ENCODE assay signal across 10 cellular contexts in genomic region chr16:31452631-31453106, GRCh38. TPM values are rescaled to one million over a fixed set of nuclear protein-coding genes. Genes with fewer than 3 reads are reported as not detected.
DNase-seq lines count a peak whose midpoint lies in the region; ATAC-seq and TF ChIP-seq lines count a peak whose summit lies in the region.
"Had no signal": no experiment of that assay in that cellular context is flagged by ENCODE, and none has a peak within 500 bp of the region (broad histone marks: within the 10 kb centered on the region; RNA-seq: fewer than 3 reads in every experiment).

No MANE protein-coding gene starts in this region.

- no peak for TF ChIP-seq CTCF in dorsolateral prefrontal cortex (IDR thresholded peaks at IDR 0.05 in 54 of 56, conservative IDR thresholded peaks at IDR 0.05 in 2 of 56; ENCODE audit: low read depth in 1 of 56, partially characterized antibody in 56 of 56)

- H3K9ac ChIP-seq in NT2/D1 (ENCODE audit: insufficient read length, low read depth), result no peak overlapping the region

- DNase-seq in ACHN (peak; percentile 87), NT2/D1 (ENCODE audit: low read depth, low spot score) (peak; percentile 74), dorsolateral prefrontal cortex (peak in 2 of 10 donors; percentile 11 to 21), myocyte (ENCODE audit: low read depth) (peak; percentile 84), HT-29 (ENCODE audit: low spot score) (no peak), ureter (ENCODE audit: low spot score) (no peak), hippocampal formation (lab: John Stamatoyannopoulos, UW) (no peak)
- DNase-seq: DMS53, T-helper 17 cell had no signal

- intact Hi-C loops in dorsolateral prefrontal cortex (cut with DNase I), result loop anchor here in 1 of 2 donors (5.0 to 10.0 kb wide), 4 partner anchors 268 to 465 kb away; partner anchors contain the start of genes FUS, HSD3B7, KAT8 and ZNF646

- ATAC-seq in HG02610 (IDR thresholded peaks at IDR 0.05; ENCODE audit: unreplicated experiment), result no peak
- ATAC-seq: T-helper 17 cell had no signal

- H3K36me3 ChIP-seq in NT2/D1 (ENCODE audit: insufficient read depth, insufficient read length, low read length), result peaks cover 24% of the 10 kb centered on the region

- no peaks in the 10 kb centered on the region; the same call in 1 of the 2 replicates for H3K9me3 ChIP-seq in NT2/D1 (ENCODE audit: insufficient read depth, low read length)

- H3K27ac ChIP-seq in dorsolateral prefrontal cortex, result peak overlapping the region in 39 of 59 donors; percentile 0 to 78 (median 50)

- in situ Hi-C loops in ACHN (cut with HindIII; ENCODE audit: low pct_ligation_motif_present, low pct_unique_long_range_greater_than_20kb, low sequenced_read_pairs), result no loop called here

- H3K4me3 ChIP-seq in NT2/D1 (ENCODE audit: insufficient read length, low read depth) (no peak overlapping the region), dorsolateral prefrontal cortex (no peak overlapping the region)

- H3K27me3 ChIP-seq in NT2/D1 (ENCODE audit: insufficient read depth, insufficient read length) (no peaks in the 10 kb centered on the region), dorsolateral prefrontal cortex (no peaks in the 10 kb centered on the region)

- peaks cover 17% of the 10 kb centered on the region for H3K4me1 ChIP-seq in NT2/D1 (ENCODE audit: insufficient read depth, insufficient read length)

RNA-seq across cellular contexts. Expression of gene ARMC5, which starts 6.6 kb away (rescaled TPM):
- total RNA-seq in dorsolateral prefrontal cortex (10 to 100 TPM; 10.4 to 21.8 (median 15.2) TPM), myocyte (17.2 and 21.5 TPM in 2 replicates), ureter (9.7 TPM)
- 8.3 TPM for polyA plus RNA-seq in myocyte (2012)
- 31.0 and 33.1 TPM in 2 replicates for total RNA-seq in HT-29 (2014; rRNA removed; shearing (Covaris generic))

RNA-seq across cellular contexts. Expression of gene ZNF843, which starts 10.1 kb away (rescaled TPM):
- total RNA-seq in dorsolateral prefrontal cortex, result 1 to 10 TPM; 1.2 to 5.3 (median 2.9) TPM
- 1.8 and 2.2 TPM in 2 replicates for total RNA-seq in myocyte
- polyA plus RNA-seq in myocyte (2012), result 1.9 TPM
- total RNA-seq in HT-29 (2014; rRNA removed; shearing (Covaris generic)), result not detected in 2 replicates
- 1.0 TPM for total RNA-seq in ureter

RNA-seq across cellular contexts. Expression of gene TGFB1I1, which starts 19.3 kb away (rescaled TPM):
- total RNA-seq in dorsolateral prefrontal cortex, result 10 to 100 TPM in 12 of 120 experiments, 1 to 10 TPM in 108; 1.7 to 19.5 (median 4.9) TPM
- 25.4 and 44.5 TPM in 2 replicates for total RNA-seq in myocyte
- polyA plus RNA-seq in myocyte (2012), result 65.0 TPM
- total RNA-seq in HT-29 (2014; rRNA removed; shearing (Covaris generic)), result 0.43 and 1.1 TPM in 2 replicates
- total RNA-seq in ureter, result 97.0 TPM

RNA-seq across cellular contexts. Expression of gene COX6A2, which starts 24.5 kb away (rescaled TPM):
- total RNA-seq in dorsolateral prefrontal cortex (1 to 10 TPM in 10 of 120 experiments, not detected in 110; 1.2 to 2.2 (median 1.5) TPM), myocyte (68.6 and 227 TPM in 2 replicates), ureter (not detected)
- 193 TPM for polyA plus RNA-seq in myocyte (2012)
- not detected in 2 replicates for total RNA-seq in HT-29 (2014; rRNA removed; shearing (Covaris generic))
- total RNA-seq: T-helper 17 cell had no signal

RNA-seq across cellular contexts. Expression of gene SLC5A2, which starts 30.3 kb away (rescaled TPM):
- total RNA-seq in dorsolateral prefrontal cortex (1 to 10 TPM in 5 of 120 experiments, under 1 TPM in 48, not detected in 67; 0.17 to 1.8 (median 0.48) TPM), myocyte (0.05 TPM in 1 of 2 replicates, not detected in the other), ureter (not detected)
- 0.37 TPM for polyA plus RNA-seq in myocyte (2012)
- 0.29 and 0.86 TPM in 2 replicates for total RNA-seq in HT-29 (2014; rRNA removed; shearing (Covaris generic))

Comparison
In these comparisons a context has a peak if more than half of its experiments do, and no peak if none do; other contexts are left out.
1. DNase-seq: peak in ACHN (single experiment), NT2/D1 (single experiment) and myocyte (single experiment); none in HT-29 (single experiment), ureter (single experiment) and hippocampal formation (0 of 2).